1 cellular context compared by ENCODE assay signal in the genomic region with DNA sequence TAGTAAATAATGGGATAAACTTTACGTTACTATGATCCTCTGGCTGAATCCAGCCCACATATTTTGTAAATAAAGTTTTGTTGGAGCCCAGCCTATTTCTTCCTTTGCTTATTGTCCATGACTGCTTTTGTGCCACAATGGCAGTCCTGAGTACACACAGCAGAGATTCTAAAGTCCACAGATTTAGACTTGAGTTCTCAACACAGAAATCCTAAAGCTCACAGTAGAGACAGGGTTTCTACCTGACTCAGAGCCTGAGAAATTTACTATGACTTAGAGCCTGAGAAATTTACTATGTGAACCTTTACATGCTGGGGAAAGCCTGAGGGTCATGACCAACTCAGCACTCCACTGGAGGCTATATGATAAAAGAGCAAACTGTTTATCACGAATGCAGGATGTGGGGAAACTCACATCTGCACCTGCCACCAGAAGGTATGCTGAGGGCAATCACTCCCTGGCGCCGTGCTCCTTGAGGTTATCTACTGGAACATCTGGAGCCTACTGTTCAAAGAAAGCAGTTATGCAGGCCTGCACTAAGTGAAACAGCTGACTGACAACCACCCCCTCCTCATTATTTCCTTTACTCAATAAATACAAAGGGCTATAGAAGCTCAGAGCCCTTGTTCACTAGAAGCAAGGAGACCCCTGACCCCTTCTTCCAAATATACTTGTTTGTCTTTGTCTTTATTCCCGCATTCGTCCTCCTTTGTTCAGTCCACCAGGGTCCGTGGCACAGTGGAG.
A peak's percentile ranks its signal among the peaks of the same experiment; 100 is the strongest.
TF ChIP-seq lines count a peak whose summit lies in the region.

No MANE protein-coding gene starts in this region.

TF ChIP-seq in HepG2, 621 proteins besides CTCF, POLR2A, EP300 and RAD21:
- TF ChIP-seq SOX13 (IDR thresholded peaks at IDR 0.05) (no peak), SOX13 (CRISPR knock-in tag; conservative IDR thresholded peaks at IDR 0.05 in 1 of 2, IDR thresholded peaks at IDR 0.05 in 1 of 2) (peak in 1 of 2 experiments; percentile 24; a peak in 1 of 4 replicates), ZBTB40 (IDR thresholded peaks at IDR 0.05) (peak; percentile 66), ZBTB40 (CRISPR knock-in tag; IDR thresholded peaks at IDR 0.05) (peak; percentile 93), HNF4A (CRISPR knock-in tag; IDR thresholded peaks at IDR 0.05) (peak; percentile 53), ZNF543 (CRISPR knock-in tag; IDR thresholded peaks at IDR 0.05) (no peak), GATAD2A (CRISPR knock-in tag; IDR thresholded peaks at IDR 0.05) (0 out of 2 replicates have a peak, but pooled peaks have one; percentile 8)
TF ChIP-seq in HepG2: peak in this region for 4.
